ENCODE assay signal across 14 cellular contexts in the genomic region with DNA sequence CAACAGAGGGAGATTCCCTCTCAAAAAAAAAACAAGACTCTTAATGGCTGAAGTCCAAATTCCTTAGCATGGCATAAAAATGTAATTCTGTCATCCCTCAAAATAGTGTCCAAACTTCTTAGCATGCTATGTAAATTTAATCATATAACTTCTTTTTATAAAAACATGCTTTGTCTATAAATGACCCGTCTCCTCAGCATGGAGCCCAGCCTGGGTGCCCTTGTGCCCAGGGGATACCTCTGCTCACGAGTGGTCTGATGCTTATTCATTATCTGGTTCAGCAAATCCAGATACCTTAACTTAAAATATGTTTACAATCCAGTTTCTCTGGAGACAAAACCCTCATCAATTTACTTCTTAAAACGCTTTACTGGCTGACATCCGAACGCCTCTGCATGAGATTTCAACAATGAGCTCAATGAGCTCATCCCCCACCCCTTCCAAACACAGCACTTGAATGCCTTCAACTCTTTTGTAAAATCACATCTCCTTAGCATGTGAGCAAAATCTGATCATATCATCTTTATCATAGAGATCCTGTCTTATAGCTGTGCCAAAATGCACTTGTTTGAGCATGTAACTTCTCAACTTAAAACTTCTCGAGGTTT. TPM values are rescaled to one million over a fixed set of nuclear protein-coding genes. Genes with fewer than 3 reads are reported as not detected.
DNase-seq lines count a peak whose midpoint lies in the region; ATAC-seq and TF ChIP-seq lines count a peak whose summit lies in the region.
"Had no signal": no experiment of that assay in that cellular context is flagged by ENCODE, and none has a peak within 500 bp of the region (broad histone marks: within the 10 kb centered on the region; RNA-seq: fewer than 3 reads in every experiment).

No MANE protein-coding gene starts in this region.

- peaks cover 3% of the 10 kb centered on the region for H3K9me3 Mint-ChIP-seq in activated naive CD4-positive, alpha-beta T cell treated with anti-CD3 and anti-CD28 coated beads, Interleukin-2, amount 10 ng/mL, durations not matched to agents 7 days and 5 days

- H3K36me3 Mint-ChIP-seq in activated naive CD4-positive, alpha-beta T cell treated with anti-CD3 and anti-CD28 coated beads, Interleukin-2, amount 10 ng/mL, durations not matched to agents 7 days and 5 days, result no peaks in the 10 kb centered on the region

- H3K36me3 ChIP-seq in HEK293 (ENCODE audit: control insufficient read depth in 2 of 2, insufficient read depth in 1 of 2, low read length in 2 of 2), result no peaks in the 10 kb centered on the region
- H3K36me3 ChIP-seq in adipocyte (ENCODE audit: control insufficient read depth, insufficient read depth, low read length, severe bottlenecking), result peaks cover 30% of the 10 kb centered on the region
- H3K36me3 ChIP-seq in sigmoid colon, result no peaks in the 10 kb centered on the region
- no peaks in the 10 kb centered on the region for H3K36me3 ChIP-seq in lower lobe of right lung
- H3K36me3 ChIP-seq: BLaER1, HAP-1 had no signal

- H3K27me3 ChIP-seq in adipocyte (replicated peaks; ENCODE audit: control insufficient read depth, insufficient read depth, low read length), result no peaks in the 10 kb centered on the region
- H3K27me3 ChIP-seq in sigmoid colon, result no peaks in the 10 kb centered on the region
- H3K27me3 ChIP-seq in lower lobe of right lung (ENCODE audit: low read depth), result peaks cover 12% of the 10 kb centered on the region
- H3K27me3 ChIP-seq: BLaER1 had no signal

- CTCF ChIA-PET in HEK293 (lab: Yijun Ruan, JAX), result interaction anchor here (1.0 to 1.7 kb wide), 3 partner anchors 12 to 502 kb away, joined by 3 to 4 read pairs (median 3); no protein-coding TSS in a partner anchor
- CTCF ChIA-PET in activated naive CD4-positive, alpha-beta T cell treated with anti-CD3 and anti-CD28 coated beads, Interleukin-2, amount 10 ng/mL, durations not matched to agents 7 days and 5 days (lab: Charles Lee), result no interaction called here

- no peak overlapping the region for H3K27ac Mint-ChIP-seq in activated naive CD4-positive, alpha-beta T cell treated with anti-CD3 and anti-CD28 coated beads, Interleukin-2, amount 10 ng/mL, durations not matched to agents 7 days and 5 days

- ATAC-seq in HG02798 (IDR thresholded peaks at IDR 0.05; ENCODE audit: poor library complexity, unreplicated experiment), result no peak
- no peak for ATAC-seq in lower lobe of right lung

- TF ChIP-seq CTCF in HEK293 (tag by site-specific recombination; IDR thresholded peaks at IDR 0.05), result no peak
- TF ChIP-seq CTCF in sigmoid colon (IDR thresholded peaks at IDR 0.05), result no peak
- TF ChIP-seq CTCF in lower lobe of right lung (IDR thresholded peaks at IDR 0.05), result no peak

- intact Hi-C loops in sigmoid colon (cut with DNase I) (no loop called here), lower lobe of right lung (cut with DNase I) (no loop called here)

- H3K9ac ChIP-seq in adipocyte (ENCODE audit: low read length), result no peak overlapping the region
- H3K9ac ChIP-seq: BLaER1 had no signal

- H3K4me1 ChIP-seq in HEK293 (ENCODE audit: control insufficient read depth, insufficient read depth, low read length) (peaks cover 16% of the 10 kb centered on the region), adipocyte (ENCODE audit: control insufficient read depth, insufficient read depth, low read length) (peaks cover 12% of the 10 kb centered on the region), sigmoid colon (peaks cover 0 to 14% (median 8%) of the 10 kb centered on the region in 4 donors), lower lobe of right lung (no peaks in the 10 kb centered on the region)
- H3K4me1 ChIP-seq: BLaER1 had no signal

- 21 to 63% methylated on average over 6 of the region's 6 CpGs for WGBS in sigmoid colon, 2 donors

- no peak for TF ChIP-seq POLR2A in sigmoid colon (IDR thresholded peaks at IDR 0.05)

- POLR2A ChIA-PET in HEK293 (lab: Yijun Ruan, JAX), result no interaction called here

- H3K4me1 Mint-ChIP-seq in activated naive CD4-positive, alpha-beta T cell treated with anti-CD3 and anti-CD28 coated beads, Interleukin-2, amount 10 ng/mL, durations not matched to agents 7 days and 5 days, result no peaks in the 10 kb centered on the region

- H3K27ac ChIP-seq in HEK293 (ENCODE audit: extremely low read depth, low read depth, low read length) (no peak overlapping the region), sigmoid colon (no peak overlapping the region), lower lobe of right lung (no peak overlapping the region)
- H3K27ac ChIP-seq: BLaER1 had no signal

- no peak overlapping the region for H3K4me3 ChIP-seq in HEK293 (ENCODE audit: low read depth, low read length)
- H3K4me3 ChIP-seq in adipocyte (ENCODE audit: low read length), result no peak overlapping the region
- no peak overlapping the region for H3K4me3 ChIP-seq in sigmoid colon
- H3K4me3 ChIP-seq in lower lobe of right lung, result no peak overlapping the region
- H3K4me3 ChIP-seq: BLaER1, HAP-1 had no signal

- no peak for TF ChIP-seq EP300 in sigmoid colon (IDR thresholded peaks at IDR 0.05)

- H3K4me3 Mint-ChIP-seq in activated naive CD4-positive, alpha-beta T cell treated with anti-CD3 and anti-CD28 coated beads, Interleukin-2, amount 10 ng/mL, durations not matched to agents 7 days and 5 days, result no peak overlapping the region

- DNase-seq in adipocyte (ENCODE audit: low read depth), result peak; percentile 40
- peak; percentile 12 for DNase-seq in mesenteric fat pad (ENCODE audit: low spot score)
- DNase-seq in sigmoid colon, result peak; percentile 33
- DNase-seq in lower lobe of right lung, result no peak
- no peak for DNase-seq in activated naive CD4-positive, alpha-beta T cell treated with anti-CD3 and anti-CD28 coated beads, Interleukin-2, amount 10 ng/mL, durations not matched to agents 7 days and 5 days
- DNase-seq: NCI-H1436, NCI-H2029 treated with DMSO at 0.1 percent for 48 hours, NCI-H226, SHP77 treated with DMSO at 0.1 percent for 48 hours had no signal

- H3K9me3 ChIP-seq in HEK293 (ENCODE audit: control insufficient read depth, insufficient read depth, low read depth, low read length), result no peaks in the 10 kb centered on the region
- no peaks in the 10 kb centered on the region for H3K9me3 ChIP-seq in adipocyte (ENCODE audit: control insufficient read depth, low read length)
- no peaks in the 10 kb centered on the region for H3K9me3 ChIP-seq in sigmoid colon
- H3K9me3 ChIP-seq in lower lobe of right lung, result no peaks in the 10 kb centered on the region
- H3K9me3 ChIP-seq: HAP-1 had no signal

- peaks cover 16% of the 10 kb centered on the region for H3K27me3 Mint-ChIP-seq in activated naive CD4-positive, alpha-beta T cell treated with anti-CD3 and anti-CD28 coated beads, Interleukin-2, amount 10 ng/mL, durations not matched to agents 7 days and 5 days

TF ChIP-seq in HEK293, 187 proteins besides CTCF, POLR2A, EP300 and RAD21 (continues in another document):
- TF ChIP-seq SCRT2 (tag by site-specific recombination; IDR thresholded peaks at IDR 0.05) (no peak), KLF7 (tag by site-specific recombination; IDR thresholded peaks at IDR 0.05; ENCODE audit: borderline replicate concordance) (no peak), ZFP69B (tag by site-specific recombination; IDR thresholded peaks at IDR 0.05) (no peak), ZNF366 (tag by site-specific recombination; conservative IDR thresholded peaks at IDR 0.05) (no peak), ZFHX2 (tag by site-specific recombination; conservative IDR thresholded peaks at IDR 0.05) (peak; percentile 41; the same call in 1 of the 2 replicates), ZNF24 (tag by site-specific recombination; IDR thresholded peaks at IDR 0.05) (no peak), ZNF529 (tag by site-specific recombination; IDR thresholded peaks at IDR 0.05; ENCODE audit: insufficient replicate concordance) (no peak), WT1 (tag by site-specific recombination; IDR thresholded peaks at IDR 0.05) (no peak)
- TF ChIP-seq, protein P1, sequence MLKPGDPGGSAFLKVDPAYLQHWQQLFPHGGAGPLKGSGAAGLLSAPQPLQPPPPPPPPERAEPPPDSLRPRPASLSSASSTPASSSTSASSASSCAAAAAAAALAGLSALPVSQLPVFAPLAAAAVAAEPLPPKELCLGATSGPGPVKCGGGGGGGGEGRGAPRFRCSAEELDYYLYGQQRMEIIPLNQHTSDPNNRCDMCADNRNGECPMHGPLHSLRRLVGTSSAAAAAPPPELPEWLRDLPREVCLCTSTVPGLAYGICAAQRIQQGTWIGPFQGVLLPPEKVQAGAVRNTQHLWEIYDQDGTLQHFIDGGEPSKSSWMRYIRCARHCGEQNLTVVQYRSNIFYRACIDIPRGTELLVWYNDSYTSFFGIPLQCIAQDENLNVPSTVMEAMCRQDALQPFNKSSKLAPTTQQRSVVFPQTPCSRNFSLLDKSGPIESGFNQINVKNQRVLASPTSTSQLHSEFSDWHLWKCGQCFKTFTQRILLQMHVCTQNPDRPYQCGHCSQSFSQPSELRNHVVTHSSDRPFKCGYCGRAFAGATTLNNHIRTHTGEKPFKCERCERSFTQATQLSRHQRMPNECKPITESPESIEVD (tag by site-specific recombination; IDR thresholded peaks at IDR 0.05), result peak; percentile 23; the same call in 1 of the 2 replicates
- TF ChIP-seq, protein P2, sequence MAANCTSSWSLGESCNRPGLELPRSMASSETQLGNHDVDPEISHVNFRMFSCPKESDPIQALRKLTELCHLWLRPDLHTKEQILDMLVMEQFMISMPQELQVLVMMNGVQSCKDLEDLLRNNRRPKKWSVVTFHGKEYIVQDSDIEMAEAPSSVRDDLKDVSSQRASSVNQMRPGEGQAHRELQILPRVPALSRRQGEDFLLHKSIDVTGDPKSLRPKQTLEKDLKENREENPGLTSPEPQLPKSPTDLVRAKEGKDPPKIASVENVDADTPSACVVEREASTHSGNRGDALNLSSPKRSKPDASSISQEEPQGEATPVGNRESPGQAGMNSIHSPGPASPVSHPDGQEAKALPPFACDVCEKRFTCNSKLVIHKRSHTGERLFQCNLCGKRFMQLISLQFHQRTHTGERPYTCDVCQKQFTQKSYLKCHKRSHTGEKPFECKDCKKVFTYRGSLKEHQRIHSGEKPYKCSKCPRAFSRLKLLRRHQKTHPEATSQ (tag by site-specific recombination; IDR thresholded peaks at IDR 0.05), result no peak
- TF ChIP-seq, protein P3, sequence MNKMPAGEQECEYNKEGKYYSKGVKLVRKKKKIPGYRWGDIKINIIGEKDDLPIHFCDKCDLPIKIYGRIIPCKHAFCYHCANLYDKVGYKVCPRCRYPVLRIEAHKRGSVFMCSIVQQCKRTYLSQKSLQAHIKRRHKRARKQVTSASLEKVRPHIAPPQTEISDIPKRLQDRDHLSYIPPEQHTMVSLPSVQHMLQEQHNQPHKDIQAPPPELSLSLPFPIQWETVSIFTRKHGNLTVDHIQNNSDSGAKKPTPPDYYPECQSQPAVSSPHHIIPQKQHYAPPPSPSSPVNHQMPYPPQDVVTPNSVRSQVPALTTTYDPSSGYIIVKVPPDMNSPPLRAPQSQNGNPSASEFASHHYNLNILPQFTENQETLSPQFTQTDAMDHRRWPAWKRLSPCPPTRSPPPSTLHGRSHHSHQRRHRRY (tag by site-specific recombination; IDR thresholded peaks at IDR 0.05), result no peak

RNA-seq across cellular contexts. Expression of a gene that starts 15.7 kb away (rescaled TPM):
- not detected for total RNA-seq in mesenteric fat pad
- not detected for total RNA-seq in sigmoid colon
- not detected for polyA plus RNA-seq in sigmoid colon
- not detected for total RNA-seq in lower lobe of right lung
- polyA plus RNA-seq: AG04450 had no signal

Comparison
In these comparisons a context has a peak if more than half of its experiments do, and no peak if none do; other contexts are left out.
1. DNase-seq: peak in adipocyte (single experiment), mesenteric fat pad (single experiment) and sigmoid colon (single experiment); none in lower lobe of right lung (single experiment) and activated naive CD4-positive, alpha-beta T cell treated with anti-CD3 and anti-CD28 coated beads, Interleukin-2, amount 10 ng/mL, durations not matched to agents 7 days and 5 days (single experiment).